Comparison of ENCODE assay signal across 1 cellular context in the genomic region with DNA sequence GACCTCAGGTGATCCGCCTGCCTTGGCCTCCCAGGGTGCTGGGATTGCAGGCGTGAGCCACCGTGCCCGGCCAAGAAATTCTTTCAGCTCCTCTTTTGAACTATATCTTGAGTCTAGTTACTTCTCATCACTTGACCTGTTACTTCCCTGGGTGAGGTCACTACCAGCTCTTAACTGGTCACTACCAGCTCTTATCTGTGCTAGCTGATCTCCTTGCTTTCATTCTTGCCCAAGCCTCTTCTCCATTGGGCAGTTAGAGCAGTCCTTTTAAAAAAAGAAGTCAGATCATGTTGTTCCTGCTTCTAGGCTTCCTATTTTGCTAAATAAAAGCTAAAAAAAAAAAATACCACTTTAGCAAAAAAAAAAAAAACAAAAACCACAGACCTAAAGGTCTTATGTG.
TF ChIP-seq lines count a peak whose summit lies in the region.

No MANE protein-coding gene starts in this region.

TF ChIP-seq in HepG2, 621 proteins besides CTCF, POLR2A, EP300 and RAD21 (continued from another document):
- no peak for TF ChIP-seq BORCS8-MEF2B (CRISPR knock-in tag; IDR thresholded peaks at IDR 0.05)
- no peak for TF ChIP-seq ZNF619 (CRISPR knock-in tag; IDR thresholded peaks at IDR 0.05)
- TF ChIP-seq SOX13 (IDR thresholded peaks at IDR 0.05) = no peak
- no peak for TF ChIP-seq SOX13 (CRISPR knock-in tag; conservative IDR thresholded peaks at IDR 0.05 in 1 of 2, IDR thresholded peaks at IDR 0.05 in 1 of 2)
- no peak for TF ChIP-seq ZNF543 (CRISPR knock-in tag; IDR thresholded peaks at IDR 0.05)
- no peak for TF ChIP-seq TBX2 (CRISPR knock-in tag; IDR thresholded peaks at IDR 0.05; ENCODE audit: borderline replicate concordance)
- TF ChIP-seq ZNF326 (CRISPR knock-in tag; IDR thresholded peaks at IDR 0.05; ENCODE audit: borderline replicate concordance) = no peak
- TF ChIP-seq ZNF746 (CRISPR knock-in tag; IDR thresholded peaks at IDR 0.05) = no peak
- TF ChIP-seq ZSCAN25 (CRISPR knock-in tag; IDR thresholded peaks at IDR 0.05) = no peak
- TF ChIP-seq, protein P1, sequence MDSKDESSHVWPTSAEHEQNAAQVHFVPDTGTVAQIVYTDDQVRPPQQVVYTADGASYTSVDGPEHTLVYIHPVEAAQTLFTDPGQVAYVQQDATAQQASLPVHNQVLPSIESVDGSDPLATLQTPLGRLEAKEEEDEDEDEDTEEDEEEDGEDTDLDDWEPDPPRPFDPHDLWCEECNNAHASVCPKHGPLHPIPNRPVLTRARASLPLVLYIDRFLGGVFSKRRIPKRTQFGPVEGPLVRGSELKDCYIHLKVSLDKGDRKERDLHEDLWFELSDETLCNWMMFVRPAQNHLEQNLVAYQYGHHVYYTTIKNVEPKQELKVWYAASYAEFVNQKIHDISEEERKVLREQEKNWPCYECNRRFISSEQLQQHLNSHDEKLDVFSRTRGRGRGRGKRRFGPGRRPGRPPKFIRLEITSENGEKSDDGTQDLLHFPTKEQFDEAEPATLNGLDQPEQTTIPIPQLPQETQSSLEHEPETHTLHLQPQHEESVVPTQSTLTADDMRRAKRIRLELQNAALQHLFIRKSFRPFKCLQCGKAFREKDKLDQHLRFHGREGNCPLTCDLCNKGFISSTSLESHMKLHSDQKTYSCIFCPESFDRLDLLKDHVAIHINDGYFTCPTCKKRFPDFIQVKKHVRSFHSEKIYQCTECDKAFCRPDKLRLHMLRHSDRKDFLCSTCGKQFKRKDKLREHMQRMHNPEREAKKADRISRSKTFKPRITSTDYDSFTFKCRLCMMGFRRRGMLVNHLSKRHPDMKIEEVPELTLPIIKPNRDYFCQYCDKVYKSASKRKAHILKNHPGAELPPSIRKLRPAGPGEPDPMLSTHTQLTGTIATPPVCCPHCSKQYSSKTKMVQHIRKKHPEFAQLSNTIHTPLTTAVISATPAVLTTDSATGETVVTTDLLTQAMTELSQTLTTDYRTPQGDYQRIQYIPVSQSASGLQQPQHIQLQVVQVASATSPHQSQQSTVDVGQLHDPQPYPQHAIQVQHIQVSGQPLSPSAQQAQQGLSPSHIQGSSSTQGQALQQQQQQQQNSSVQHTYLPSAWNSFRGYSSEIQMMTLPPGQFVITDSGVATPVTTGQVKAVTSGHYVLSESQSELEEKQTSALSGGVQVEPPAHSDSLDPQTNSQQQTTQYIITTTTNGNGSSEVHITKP (CRISPR knock-in tag; IDR thresholded peaks at IDR 0.05; ENCODE audit: low read depth) = no peak
- TF ChIP-seq RFX1 (IDR thresholded peaks at IDR 0.05) = no peak
- no peak for TF ChIP-seq CREB1 (IDR thresholded peaks at IDR 0.05)
- TF ChIP-seq CREB1 (CRISPR knock-in tag; IDR thresholded peaks at IDR 0.05) = no peak
- TF ChIP-seq, protein P2, sequence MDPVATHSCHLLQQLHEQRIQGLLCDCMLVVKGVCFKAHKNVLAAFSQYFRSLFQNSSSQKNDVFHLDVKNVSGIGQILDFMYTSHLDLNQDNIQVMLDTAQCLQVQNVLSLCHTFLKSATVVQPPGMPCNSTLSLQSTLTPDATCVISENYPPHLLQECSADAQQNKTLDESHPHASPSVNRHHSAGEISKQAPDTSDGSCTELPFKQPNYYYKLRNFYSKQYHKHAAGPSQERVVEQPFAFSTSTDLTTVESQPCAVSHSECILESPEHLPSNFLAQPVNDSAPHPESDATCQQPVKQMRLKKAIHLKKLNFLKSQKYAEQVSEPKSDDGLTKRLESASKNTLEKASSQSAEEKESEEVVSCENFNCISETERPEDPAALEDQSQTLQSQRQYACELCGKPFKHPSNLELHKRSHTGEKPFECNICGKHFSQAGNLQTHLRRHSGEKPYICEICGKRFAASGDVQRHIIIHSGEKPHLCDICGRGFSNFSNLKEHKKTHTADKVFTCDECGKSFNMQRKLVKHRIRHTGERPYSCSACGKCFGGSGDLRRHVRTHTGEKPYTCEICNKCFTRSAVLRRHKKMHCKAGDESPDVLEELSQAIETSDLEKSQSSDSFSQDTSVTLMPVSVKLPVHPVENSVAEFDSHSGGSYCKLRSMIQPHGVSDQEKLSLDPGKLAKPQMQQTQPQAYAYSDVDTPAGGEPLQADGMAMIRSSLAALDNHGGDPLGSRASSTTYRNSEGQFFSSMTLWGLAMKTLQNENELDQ (CRISPR knock-in tag; IDR thresholded peaks at IDR 0.05; ENCODE audit: borderline replicate concordance) = no peak
- no peak for TF ChIP-seq ZNF546 (CRISPR knock-in tag; conservative IDR thresholded peaks at IDR 0.05)
- TF ChIP-seq YEATS2 (CRISPR knock-in tag; IDR thresholded peaks at IDR 0.05; ENCODE audit: borderline replicate concordance) = no peak
